Comparison of ENCODE assay signal across 9 cellular contexts in the genomic region with DNA sequence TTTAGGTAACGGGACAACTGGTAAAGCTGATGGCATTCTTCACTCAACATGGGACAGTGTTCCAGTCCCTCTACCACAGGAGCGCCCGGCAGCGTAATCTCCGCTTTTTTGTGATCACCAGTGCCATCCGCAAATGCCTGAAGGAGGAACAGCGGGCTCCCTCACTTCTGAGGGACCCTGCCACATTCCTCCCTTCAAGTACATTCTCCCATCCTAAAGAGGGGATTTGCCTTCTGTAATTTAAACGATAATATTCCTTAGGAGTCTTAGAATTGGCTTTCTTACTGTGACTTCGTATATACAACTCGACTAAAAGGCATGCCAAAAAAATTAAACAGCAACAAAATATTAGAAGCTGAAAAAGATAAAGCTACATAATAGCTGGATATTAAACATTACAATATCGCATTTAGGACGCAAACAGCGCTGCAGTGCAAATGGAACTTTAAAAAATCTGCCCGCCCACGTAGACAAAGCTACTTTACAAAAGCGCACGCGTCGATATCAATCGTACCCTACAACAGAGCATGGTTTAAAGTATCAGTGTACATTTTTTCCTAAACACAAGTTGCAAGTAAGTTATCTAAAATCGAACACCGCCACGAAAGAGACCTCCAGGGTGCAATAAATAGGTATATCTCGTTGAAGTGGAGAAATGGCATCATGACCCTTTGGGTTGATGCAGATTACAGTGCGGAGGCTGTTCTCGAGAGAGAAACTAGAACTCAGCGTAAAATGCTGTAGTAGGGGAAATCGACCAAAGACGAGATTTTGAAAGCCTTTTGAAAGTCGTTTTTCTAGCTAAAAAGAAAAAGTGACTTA. TPM values are rescaled to one million over a fixed set of nuclear protein-coding genes. Genes with fewer than 3 reads are reported as not detected.
A peak's percentile ranks its signal among the peaks of the same experiment; 100 is the strongest.
DNase-seq lines count a peak whose midpoint lies in the region; ATAC-seq, FAIRE-seq and TF ChIP-seq lines count a peak whose summit lies in the region.
"Had no signal": no experiment of that assay in that cellular context is flagged by ENCODE, and none has a peak within 500 bp of the region (broad histone marks: within the 10 kb centered on the region; RNA-seq: fewer than 3 reads in every experiment).

No MANE protein-coding gene starts in this region.

- TF ChIP-seq EP300 in sigmoid colon (IDR thresholded peaks at IDR 0.05), result no peak

- H3K4me2 ChIP-seq in PC-9, result peak overlapping the region; percentile 75

- intact Hi-C loops in PC-9 (cut with micrococcal nuclease; ENCODE audit: unreplicated experiment) (no loop called here), sigmoid colon (cut with DNase I) (loop anchor here (2.0 kb wide), 1 partner anchor 19 kb away; the partner anchor contains the start of gene RAD51AP2)

- H3K27ac Mint-ChIP-seq in stimulated activated naive CD8-positive, alpha-beta T cell treated with anti-CD3 and anti-CD28 coated beads, Interleukin-15, amount 100 ng/mL, for 72 hours, result no peak overlapping the region
- no peak overlapping the region for H3K27ac Mint-ChIP-seq in glutamatergic neuron (ENCODE audit: unreplicated experiment)
- H3K27ac Mint-ChIP-seq: activated naive CD4-positive, alpha-beta T cell treated with anti-CD3 and anti-CD28 coated beads, Interleukin-2, amount 50 U/mL, for 24 hours had no signal

- no peak for TF ChIP-seq CTCF in PC-9 (conservative IDR thresholded peaks at IDR 0.05)
- no peak for TF ChIP-seq CTCF in glutamatergic neuron (IDR thresholded peaks at IDR 0.05; ENCODE audit: partially characterized antibody, unreplicated experiment)
- no peak for TF ChIP-seq CTCF in sigmoid colon (IDR thresholded peaks at IDR 0.05)

- no peak for FAIRE-seq in GM19239 (lab: Jason Lieb, UNC)

- no TSS peak for BruUV-seq in PC-9 (replicated peaks; lab: Mats Ljungman, UMichigan)

- DNase-seq in stimulated activated naive CD8-positive, alpha-beta T cell treated with anti-CD3 and anti-CD28 coated beads, Interleukin-15, amount 100 ng/mL, for 72 hours, result no peak
- DNase-seq in stimulated activated naive CD8-positive, alpha-beta T cell treated with anti-CD3 and anti-CD28 coated beads, Interleukin-15, Interleukin-2, amounts not matched to agents 100 U/mL and 50 U/mL, for 24 hours, result no peak
- DNase-seq in PC-9 (no peak), glutamatergic neuron (peak; percentile 38), sigmoid colon (no peak), NK-92 (lab: John Stamatoyannopoulos, UW; ENCODE audit: unreplicated experiment) (no peak), GM19239 (ENCODE audit: insufficient read length, low spot score) (no peak)
- no peak for DNase-seq in activated T-cell treated with anti-CD3 and anti-CD28 coated beads, Interleukin-2, amount 50 U/mL, for 4 hours

- no peak for ATAC-seq in stimulated activated naive CD8-positive, alpha-beta T cell treated with anti-CD3 and anti-CD28 coated beads, Interleukin-15, amount 100 ng/mL, for 72 hours
- ATAC-seq in stimulated activated naive CD8-positive, alpha-beta T cell treated with anti-CD3 and anti-CD28 coated beads, Interleukin-15, Interleukin-2, amounts not matched to agents 100 U/mL and 50 U/mL, for 24 hours, result no peak
- no peak for ATAC-seq in activated T-cell treated with anti-CD3 and anti-CD28 coated beads, Interleukin-2, amount 50 U/mL, for 4 hours

- 1 to 4% methylated on average over 30 of the region's 30 CpGs for WGBS in sigmoid colon, 2 donors

- peaks cover 6 to 26% of the 10 kb centered on the region in 2 donors for H3K9me3 Mint-ChIP-seq in stimulated activated naive CD8-positive, alpha-beta T cell treated with anti-CD3 and anti-CD28 coated beads, Interleukin-15, amount 100 ng/mL, for 72 hours
- H3K9me3 Mint-ChIP-seq in glutamatergic neuron (ENCODE audit: unreplicated experiment), result peaks cover 1% of the 10 kb centered on the region
- H3K9me3 Mint-ChIP-seq in activated T-cell treated with anti-CD3 and anti-CD28 coated beads, Interleukin-2, amount 50 U/mL, for 4 hours, result no peaks in the 10 kb centered on the region
- H3K9me3 Mint-ChIP-seq: activated naive CD4-positive, alpha-beta T cell treated with anti-CD3 and anti-CD28 coated beads, Interleukin-2, amount 50 U/mL, for 24 hours had no signal

- H3F3A ChIP-seq in PC-9 (ENCODE audit: insufficient read depth, low read depth), result peaks cover 9% of the 10 kb centered on the region; the same call in 1 of the 2 replicates

- H3K4me3 ChIP-seq in PC-9 (peak overlapping the region; percentile 54), sigmoid colon (peak overlapping the region; percentile 33 to 60 (median 51))

- POLR2A ChIA-PET in PC-9 (lab: Charles Lee; ENCODE audit: unreplicated experiment), result interaction anchor here (0.9 kb wide), 1 partner anchor 216 kb away, joined by 7 read pairs; the partner anchor contains the start of gene GEN1

- CTCF ChIA-PET in PC-9 (lab: Charles Lee), result no interaction called here

- peak overlapping the region; percentile 10 to 41 for H3K4me3 Mint-ChIP-seq in stimulated activated naive CD8-positive, alpha-beta T cell treated with anti-CD3 and anti-CD28 coated beads, Interleukin-15, amount 100 ng/mL, for 72 hours
- H3K4me3 Mint-ChIP-seq in glutamatergic neuron (ENCODE audit: unreplicated experiment), result peak overlapping the region; percentile 95
- H3K4me3 Mint-ChIP-seq in activated T-cell treated with anti-CD3 and anti-CD28 coated beads, Interleukin-2, amount 50 U/mL, for 4 hours, result no peak overlapping the region
- H3K4me3 Mint-ChIP-seq: activated naive CD4-positive, alpha-beta T cell treated with anti-CD3 and anti-CD28 coated beads, Interleukin-2, amount 50 U/mL, for 24 hours had no signal

- no peaks in the 10 kb centered on the region for H3K36me3 ChIP-seq in PC-9 (ENCODE audit: low read depth)
- no peaks in the 10 kb centered on the region for H3K36me3 ChIP-seq in sigmoid colon

- H3K27me3 Mint-ChIP-seq in stimulated activated naive CD8-positive, alpha-beta T cell treated with anti-CD3 and anti-CD28 coated beads, Interleukin-15, amount 100 ng/mL, for 72 hours, result peaks cover 76% of the 10 kb centered on the region
- H3K27me3 Mint-ChIP-seq in glutamatergic neuron (ENCODE audit: unreplicated experiment), result peaks cover 6% of the 10 kb centered on the region
- H3K27me3 Mint-ChIP-seq in activated T-cell treated with anti-CD3 and anti-CD28 coated beads, Interleukin-2, amount 50 U/mL, for 4 hours (ENCODE audit: low read depth), result peaks cover 47% of the 10 kb centered on the region

- H3K4me1 ChIP-seq in PC-9 (replicated peaks; ENCODE audit: insufficient read depth), result peaks cover 19% of the 10 kb centered on the region; the same call in 1 of the 2 replicates
- H3K4me1 ChIP-seq in sigmoid colon, result peaks cover 0 to 33% (median 25%) of the 10 kb centered on the region in 4 donors

- H4K20me1 ChIP-seq in PC-9 (ENCODE audit: insufficient read depth), result no peaks in the 10 kb centered on the region

- H3K9me3 ChIP-seq in PC-9 (ENCODE audit: insufficient read depth, low read depth), result no peaks in the 10 kb centered on the region
- H3K9me3 ChIP-seq in sigmoid colon, result no peaks in the 10 kb centered on the region

- H3K79me2 ChIP-seq in PC-9 (ENCODE audit: low read depth), result no peaks in the 10 kb centered on the region

- no peak for TF ChIP-seq POLR2A in sigmoid colon (IDR thresholded peaks at IDR 0.05)

- no peaks in the 10 kb centered on the region for H3K27me3 ChIP-seq in PC-9 (ENCODE audit: insufficient read depth, low read depth)
- peaks cover 0 to 26% (median 3%) of the 10 kb centered on the region in 3 donors for H3K27me3 ChIP-seq in sigmoid colon

- peaks cover 10% of the 10 kb centered on the region for H3K4me1 Mint-ChIP-seq in stimulated activated naive CD8-positive, alpha-beta T cell treated with anti-CD3 and anti-CD28 coated beads, Interleukin-15, amount 100 ng/mL, for 72 hours
- H3K4me1 Mint-ChIP-seq in glutamatergic neuron (ENCODE audit: low read depth, unreplicated experiment), result peaks cover 10% of the 10 kb centered on the region
- peaks cover 3% of the 10 kb centered on the region for H3K4me1 Mint-ChIP-seq in activated T-cell treated with anti-CD3 and anti-CD28 coated beads, Interleukin-2, amount 50 U/mL, for 4 hours (ENCODE audit: low read depth)
- H3K4me1 Mint-ChIP-seq: activated naive CD4-positive, alpha-beta T cell treated with anti-CD3 and anti-CD28 coated beads, Interleukin-2, amount 50 U/mL, for 24 hours had no signal

- peak overlapping the region; percentile 86 for H2AFZ ChIP-seq in PC-9

- H3K9me2 ChIP-seq in PC-9 (ENCODE audit: insufficient read depth), result no peaks in the 10 kb centered on the region

- H3K36me3 Mint-ChIP-seq in glutamatergic neuron (ENCODE audit: unreplicated experiment), result no peaks in the 10 kb centered on the region
- H3K36me3 Mint-ChIP-seq in activated T-cell treated with anti-CD3 and anti-CD28 coated beads, Interleukin-2, amount 50 U/mL, for 4 hours (ENCODE audit: insufficient read depth), result no peaks in the 10 kb centered on the region
- H3K36me3 Mint-ChIP-seq: activated naive CD4-positive, alpha-beta T cell treated with anti-CD3 and anti-CD28 coated beads, Interleukin-2, amount 50 U/mL, for 24 hours had no signal

- H3K27ac ChIP-seq in PC-9 (peak overlapping the region; percentile 2; the same call in 1 of the 2 replicates), sigmoid colon (peak overlapping the region; percentile 56 to 85 (median 74))

RNA-seq across cellular contexts. Expression of gene VSNL1, which starts 2.3 kb away (rescaled TPM):
- not detected in 2 replicates for total RNA-seq in PC-9 (2021)
- total RNA-seq in glutamatergic neuron (ENCODE audit: unreplicated experiment), result 6.1 TPM
- 1 to 10 TPM in 1 of 4 donors, under 1 TPM in 2, not detected in 1; 0.27 to 1.1 (median 0.36) TPM for total RNA-seq in sigmoid colon
- polyA plus RNA-seq in sigmoid colon, result 1 to 10 TPM in 2 of 3 donors, not detected in 1; 3.5 to 5.1 TPM
- total RNA-seq in activated T-cell treated with anti-CD3 and anti-CD28 coated beads, Interleukin-2, amount 50 U/mL, for 4 hours, result not detected

RNA-seq across cellular contexts. Expression of gene RAD51AP2, which starts 20.0 kb away (rescaled TPM):
- not detected in 2 replicates for total RNA-seq in PC-9 (2021)
- not detected for total RNA-seq in glutamatergic neuron (ENCODE audit: unreplicated experiment)
- under 1 TPM in 1 of 4 donors, not detected in 3; 0.16 TPM for total RNA-seq in sigmoid colon
- polyA plus RNA-seq in sigmoid colon, result under 1 TPM in 1 of 3 donors, not detected in 2; 0.01 TPM
- not detected for total RNA-seq in activated T-cell treated with anti-CD3 and anti-CD28 coated beads, Interleukin-2, amount 50 U/mL, for 4 hours
